Comparison of ENCODE assay signal across 11 cellular contexts in genomic region chr7:3461923-3462322, GRCh38.
A peak's percentile ranks its signal among the peaks of the same experiment; 100 is the strongest.
DNase-seq lines count a peak whose midpoint lies in the region; ATAC-seq and TF ChIP-seq lines count a peak whose summit lies in the region.
"Had no signal": no experiment of that assay in that cellular context is flagged by ENCODE, and none has a peak within 500 bp of the region (broad histone marks: within the 10 kb centered on the region; RNA-seq: fewer than 3 reads in every experiment).

No MANE protein-coding gene starts in this region.

- POLR2A ChIA-PET in SK-N-SH (lab: Yijun Ruan, JAX): no interaction called here

- peak; percentile 91 for ATAC-seq in stimulated activated naive CD8-positive, alpha-beta T cell treated with anti-CD3 and anti-CD28 coated beads, Interleukin-15, Interleukin-2, amounts not matched to agents 100 U/mL and 50 U/mL, for 24 hours
- ATAC-seq in GM19351 (IDR thresholded peaks at IDR 0.05; ENCODE audit: unreplicated experiment): no peak
- ATAC-seq: heart left ventricle had no signal

- no peak for TF ChIP-seq CTCF in SK-N-SH (IDR thresholded peaks at IDR 0.05)

- no peaks in the 10 kb centered on the region for H3K27me3 ChIP-seq in SK-N-SH (ENCODE audit: insufficient read depth)
- H3K27me3 ChIP-seq: heart left ventricle, upper lobe of left lung had no signal

- H3K4me3 ChIP-seq in SK-N-SH (ENCODE audit: low read depth in 2 of 2, low read length in 1 of 2): no peak overlapping the region
- H3K4me3 ChIP-seq: heart left ventricle, upper lobe of left lung had no signal

- WGBS in SK-N-SH (ENCODE audit: low lambda C conversion rate): 72% methylated on average over 8 of the region's 8 CpGs

- DNase-seq in activated CD4-positive, alpha-beta T cell treated with anti-CD3 and anti-CD28 coated beads for 24 hours (ENCODE audit: low read depth in 2 of 2): peak; percentile 25 to 39
- peak; percentile 28 to 31 for DNase-seq in activated T-helper 1 cell treated with anti-CD3 and anti-CD28 coated beads, Interleukin-2, amount 50 U/mL, for 16 hours (ENCODE audit: low read depth in 1 of 2, low spot score in 1 of 2)
- peak; percentile 15 to 31 for DNase-seq in stimulated activated CD4-positive, alpha-beta T cell treated with anti-CD3 and anti-CD28 coated beads, Interleukin-15, amount 100 ng/mL, for 1 hour (ENCODE audit: low read depth in 1 of 2, low spot score in 1 of 2)
- DNase-seq in stimulated activated naive CD8-positive, alpha-beta T cell treated with anti-CD3 and anti-CD28 coated beads, Interleukin-15, Interleukin-2, amounts not matched to agents 100 U/mL and 50 U/mL, for 24 hours: peak; percentile 49
- DNase-seq in SK-N-SH (no peak), NOMO-1 treated with DMSO at 0.1 percent for 48 hours (lab: John Stamatoyannopoulos, UW; ENCODE audit: unreplicated experiment) (no peak)
- DNase-seq: heart left ventricle, NCI-H1694, retina, upper lobe of left lung had no signal

- TF ChIP-seq RAD21 in SK-N-SH (IDR thresholded peaks at IDR 0.05; ENCODE audit: low read length): no peak

- H3K4me1 ChIP-seq in SK-N-SH (ENCODE audit: control insufficient read depth in 1 of 2, insufficient read depth in 2 of 2, low read depth in 1 of 2, low read length in 1 of 2): peaks cover 0 to 2% of the 10 kb centered on the region in 2 experiments; a peak in 1 of 4 replicates
- H3K4me1 ChIP-seq: heart left ventricle, upper lobe of left lung had no signal

- no peak overlapping the region for H3K4me2 ChIP-seq in SK-N-SH

- H3K79me2 ChIP-seq in SK-N-SH (ENCODE audit: insufficient read depth): no peaks in the 10 kb centered on the region; the same call in 1 of the 2 replicates

- H3K9me2 ChIP-seq in SK-N-SH: no peaks in the 10 kb centered on the region

- no peaks in the 10 kb centered on the region for H3K9me3 ChIP-seq in SK-N-SH
- H3K9me3 ChIP-seq: heart left ventricle, upper lobe of left lung had no signal

- TF ChIP-seq EP300 in SK-N-SH (IDR thresholded peaks at IDR 0.05; ENCODE audit: borderline replicate concordance in 1 of 2, low read depth in 1 of 2, low read length in 1 of 2): no peak

- H2AFZ ChIP-seq in SK-N-SH (ENCODE audit: low read depth): no peak overlapping the region

- no peak overlapping the region for H3K9ac ChIP-seq in SK-N-SH

- H3K36me3 ChIP-seq in SK-N-SH (replicated peaks in 1 of 2; ENCODE audit: control insufficient read depth in 1 of 2, insufficient read depth in 2 of 2, low read length in 1 of 2): no peaks in the 10 kb centered on the region
- H3K36me3 ChIP-seq: heart left ventricle, upper lobe of left lung had no signal

- H3F3A ChIP-seq in SK-N-SH (replicated peaks; ENCODE audit: insufficient read depth): no peaks in the 10 kb centered on the region

- H4K20me1 ChIP-seq in SK-N-SH (ENCODE audit: insufficient read depth): no peaks in the 10 kb centered on the region

- CTCF ChIA-PET in SK-N-SH (lab: Yijun Ruan, JAX): interaction anchor here (1.0 to 1.3 kb wide), 2 partner anchors 20 to 212 kb away, joined by 3 to 4 read pairs; no protein-coding TSS in a partner anchor

- no peak overlapping the region for H3K27ac ChIP-seq in SK-N-SH (ENCODE audit: low read depth in 2 of 2, low read length in 1 of 2)
- H3K27ac ChIP-seq: heart left ventricle, upper lobe of left lung had no signal

TF ChIP-seq in SK-N-SH, 30 proteins besides CTCF, POLR2A, EP300 and RAD21:
- TF ChIP-seq SIN3A (IDR thresholded peaks at IDR 0.05; ENCODE audit: borderline replicate concordance, low read depth, low read length): no peak
- TF ChIP-seq RFX5 (IDR thresholded peaks at IDR 0.05; ENCODE audit: low read length): no peak
- TF ChIP-seq TAF1 (IDR thresholded peaks at IDR 0.05; ENCODE audit: borderline replicate concordance, low read depth, low read length): no peak

Comparison
In these comparisons a context has a peak if more than half of its experiments do, and no peak if none do; other contexts are left out.
1. DNase-seq: peak in activated CD4-positive, alpha-beta T cell treated with anti-CD3 and anti-CD28 coated beads for 24 hours (2 of 2), activated T-helper 1 cell treated with anti-CD3 and anti-CD28 coated beads, Interleukin-2, amount 50 U/mL, for 16 hours (2 of 2), stimulated activated CD4-positive, alpha-beta T cell treated with anti-CD3 and anti-CD28 coated beads, Interleukin-15, amount 100 ng/mL, for 1 hour (2 of 2) and stimulated activated naive CD8-positive, alpha-beta T cell treated with anti-CD3 and anti-CD28 coated beads, Interleukin-15, Interleukin-2, amounts not matched to agents 100 U/mL and 50 U/mL, for 24 hours (single experiment); none in SK-N-SH (single experiment) and NOMO-1 treated with DMSO at 0.1 percent for 48 hours (single experiment).